8 cellular contexts compared by ENCODE assay signal in genomic region chr16:29804020-29804419, GRCh38. TPM values are rescaled to one million over a fixed set of nuclear protein-coding genes. Genes with fewer than 3 reads are reported as not detected.
DNase-seq lines count a peak whose midpoint lies in the region; ATAC-seq, FAIRE-seq and TF ChIP-seq lines count a peak whose summit lies in the region.

No MANE protein-coding gene starts in this region.

- SMC1A ChIA-PET in GM12878 (lab: Charles Lee; ENCODE audit: uncharacterized antibody, unreplicated experiment), result interaction anchor here (0.6 to 4.6 kb wide), 10 partner anchors 11 to 81 kb away, joined by 3 to 38 read pairs (median 4); partner anchors contain the start of genes KIF22, MVP and PAGR1

- H3K4me1 ChIP-seq in ACC112 (ENCODE audit: control insufficient read depth, insufficient read depth, low read length, unreplicated experiment) (peaks cover 19% of the 10 kb centered on the region), HUES48 (ENCODE audit: control insufficient read depth, insufficient read depth, low read length) (peaks cover 21% of the 10 kb centered on the region), GM12878 (ENCODE audit: control insufficient read depth, insufficient read depth, low read length) (peaks cover 13% of the 10 kb centered on the region)

- H3K36me3 ChIP-seq in ACC112 (ENCODE audit: insufficient read depth, low read length) (peaks cover 20% of the 10 kb centered on the region; the same call in 1 of the 2 replicates), HUES48 (ENCODE audit: control insufficient read depth, insufficient read depth, low read length) (peaks cover 60% of the 10 kb centered on the region), GM12878 (ENCODE audit: control insufficient read depth in 2 of 2, insufficient read depth in 2 of 2, low read length in 1 of 2) (peaks cover 25 to 36% of the 10 kb centered on the region in 2 experiments)

- H3K27ac ChIP-seq in ACC112 (ENCODE audit: low read depth, low read length), result peak overlapping the region; percentile 81
- H3K27ac ChIP-seq in HUES48 (ENCODE audit: low read depth, low read length), result peak overlapping the region; percentile 36
- peak overlapping the region; percentile 91 for H3K27ac ChIP-seq in GM12878 (ENCODE audit: control insufficient read depth, insufficient read depth)

- no peak for FAIRE-seq in GM12878 (lab: Jason Lieb, UNC)
- no peak for FAIRE-seq in H54 (lab: Jason Lieb, UNC)

- POLR2A ChIA-PET in GM12878 (lab: Charles Lee), result interaction anchor here (0.8 to 2.1 kb wide), 8 partner anchors 9 to 169 kb away, joined by 3 to 24 read pairs (median 6); partner anchors contain the start of genes KIF22, MVP and TAOK2
- POLR2A ChIA-PET in naive thymus-derived CD8-positive, alpha-beta T cell (lab: Charles Lee), result interaction anchor here (0.6 to 11.2 kb wide), 18 partner anchors 9 to 730 kb away, joined by 3 to 240 read pairs (median 9); partner anchors contain the start of genes C16orf54, KIF22, MVP and PAGR1

- no peak for TF ChIP-seq EP300 in GM12878 (IDR thresholded peaks at IDR 0.05; ENCODE audit: borderline replicate concordance in 1 of 2, control insufficient read depth in 1 of 2, low read depth in 2 of 2, low read length in 2 of 2)

- no peaks in the 10 kb centered on the region for H3K9me3 ChIP-seq in HUES48 (ENCODE audit: control insufficient read depth, insufficient read depth, low read length)
- no peaks in the 10 kb centered on the region for H3K9me3 ChIP-seq in GM12878 (replicated peaks; ENCODE audit: control insufficient read depth, insufficient read depth, low read length)

- peak overlapping the region; percentile 86 for H3K4me3 ChIP-seq in ACC112 (ENCODE audit: low read depth, low read length)
- H3K4me3 ChIP-seq in HUES48 (ENCODE audit: low read depth, low read length), result peak overlapping the region; percentile 72; the same call in 1 of the 2 replicates
- H3K4me3 ChIP-seq in GM12878, result peak overlapping the region; percentile 73; the same call in 1 of the 2 replicates

- in situ Hi-C loops in GM12878 (cut with MboI), result no loop called here
- in situ Hi-C loops in KBM-7 (cut with MboI; ENCODE audit: low pct_unique_long_range_greater_than_20kb, low sequenced_read_pairs), result no loop called here

- H3K27ac Mint-ChIP-seq in naive thymus-derived CD8-positive, alpha-beta T cell, result peak overlapping the region; percentile 98 to 100 (median 100)

- intact Hi-C loops in GM12878 (cut with micrococcal nuclease; ENCODE audit: unreplicated experiment), result no loop called here

- no peak for TF ChIP-seq CTCF in GM12878 (IDR thresholded peaks at IDR 0.05 in 2 of 3, conservative IDR thresholded peaks at IDR 0.05 in 1 of 3; ENCODE audit: control insufficient read depth in 2 of 3, extremely low read depth in 1 of 3, insufficient read depth in 1 of 3, low read depth in 3 of 3, low read length in 3 of 3)

- peaks cover 0 to 1% (median 0%) of the 10 kb centered on the region in 5 donors for H3K27me3 Mint-ChIP-seq in naive thymus-derived CD8-positive, alpha-beta T cell

- RAD21 ChIA-PET in GM12878 (lab: Charles Lee; ENCODE audit: unreplicated experiment), result interaction anchor here (0.8 to 1.4 kb wide), 5 partner anchors 12 to 72 kb away, joined by 3 to 5 read pairs (median 4); partner anchors contain the start of genes KIF22 and PAGR1

- TF ChIP-seq POLR2A in GM12878 (IDR thresholded peaks at IDR 0.05; ENCODE audit: low read depth, low read length), result no peak
- TF ChIP-seq POLR2A in H54 (IDR thresholded peaks at IDR 0.05; ENCODE audit: low read depth, low read length), result no peak

- H3K27me3 ChIP-seq in ACC112 (ENCODE audit: insufficient read depth, low read length) (no peaks in the 10 kb centered on the region), HUES48 (ENCODE audit: control insufficient read depth, insufficient read depth, low read length) (no peaks in the 10 kb centered on the region), GM12878 (replicated peaks in 1 of 2; ENCODE audit: control insufficient read depth in 2 of 2, insufficient read depth in 2 of 2, low read length in 1 of 2) (no peaks in the 10 kb centered on the region)

- BruUV-seq in GM12878 (replicated peaks; lab: Mats Ljungman, UMichigan), result no TSS peak

- H3K36me3 Mint-ChIP-seq in naive thymus-derived CD8-positive, alpha-beta T cell, result peaks cover 0 to 38% (median 8%) of the 10 kb centered on the region in 3 donors

- DNase-seq in GM12878 (ENCODE audit: low read depth, low spot score) (no peak), H4 (ENCODE audit: low spot score) (no peak), KBM-7 (no peak), H54 (ENCODE audit: insufficient read length, low spot score) (no peak), GDM1 (lab: John Stamatoyannopoulos, UW) (no peak)
- no peak for DNase-seq in naive thymus-derived CD8-positive, alpha-beta T cell

- CTCF ChIA-PET in GM12878 (lab: Yijun Ruan, JAX), result interaction anchor here (0.5 to 2.9 kb wide), 10 partner anchors 12 to 169 kb away, joined by 3 to 24 read pairs (median 6); partner anchors contain the start of genes KIF22, MVP and PAGR1

- peak overlapping the region; percentile 85 for H3K4me2 ChIP-seq in GM12878 (ENCODE audit: control insufficient read depth, insufficient read depth)

- H3K79me2 ChIP-seq in ACC112 (ENCODE audit: control insufficient read depth, insufficient read depth, low read length, unreplicated experiment) (peaks cover 10% of the 10 kb centered on the region), GM12878 (ENCODE audit: control insufficient read depth, insufficient read depth, low read length) (peaks cover 27% of the 10 kb centered on the region)

- H3K4me1 Mint-ChIP-seq in naive thymus-derived CD8-positive, alpha-beta T cell, result peaks cover 18 to 38% (median 31%) of the 10 kb centered on the region in 4 donors

- WGBS in GM12878 (ENCODE audit: insufficient coverage, insufficient replicate concordance, low lambda C conversion rate, missing lambda C conversion rate), result 37% methylated on average over 8 of the region's 8 CpGs

- no peaks in the 10 kb centered on the region for H3K9me3 Mint-ChIP-seq in naive thymus-derived CD8-positive, alpha-beta T cell

- no peaks in the 10 kb centered on the region for H4K20me1 ChIP-seq in GM12878 (ENCODE audit: control insufficient read depth, insufficient read depth)

- ATAC-seq in GM12878, result no peak
- ATAC-seq in naive thymus-derived CD8-positive, alpha-beta T cell, result no peak

- H2AFZ ChIP-seq in ACC112 (ENCODE audit: low read length, unreplicated experiment) (no peak overlapping the region), GM12878 (ENCODE audit: control insufficient read depth, low read depth, low read length) (no peak overlapping the region)

- H3K4me3 Mint-ChIP-seq in naive thymus-derived CD8-positive, alpha-beta T cell, result peak overlapping the region; percentile 87 to 100 (median 99)

- H3K9ac ChIP-seq in HUES48 (ENCODE audit: low read depth, low read length) (no peak overlapping the region), GM12878 (ENCODE audit: control insufficient read depth, insufficient read depth, low read length) (peak overlapping the region; percentile 92; the same call in 1 of the 2 replicates)

- TF ChIP-seq RAD21 in GM12878 (IDR thresholded peaks at IDR 0.05; ENCODE audit: insufficient read depth, low read depth, low read length), result no peak

RNA-seq across cellular contexts. Expression of gene MAZ, which starts 2.3 kb away (rescaled TPM):
- 33.0 and 41.7 TPM in 2 replicates for total RNA-seq in GM12878 (2013; cell fraction: nucleolus; rRNA removed)
- total RNA-seq in GM12878 (2014; rRNA removed) (184 and 202 TPM in 2 replicates), GM12878 (2014; rRNA removed; fragmentation: Illumina TruSeq; extraction: Trizol) (142 and 158 TPM in 2 replicates), GM12878 (2021) (305 and 309 TPM in 2 replicates)
- 63.0 TPM for polyA plus RNA-seq in GM12878 (2011; ENCODE audit: low read depth)
- polyA plus RNA-seq in GM12878 (2011; rRNA removed) (57.5 and 100 TPM in 2 replicates), GM12878 (2014; fragmentation: Illumina TruSeq; extraction: Trizol) (105 and 184 TPM in 2 replicates), GM12878 (2014; fragmentation: Nextera tagmentation; extraction: Ambion mirVana) (10 to 100 TPM; 23.9 to 31.4 TPM), GM12878 (2014; rRNA removed) (132 and 171 TPM in 2 replicates), GM12878 (2016; fragmentation: Nextera tagmentation; extraction: Ambion mirVana) (10 to 100 TPM; 45.1 to 48.9 TPM)
- polyA plus RNA-seq in GM12878 (2011; cell fraction: cytosol; rRNA removed), result 148 and 190 TPM in 2 replicates
- polyA plus RNA-seq in GM12878 (2011; cell fraction: nucleus; rRNA removed), result 285 and 333 TPM in 2 replicates
- 205 and 242 TPM in 2 replicates for polyA plus RNA-seq in GM12878 (2012)
- polyA minus RNA-seq in GM12878 (2011; rRNA and poly(A)+ RNA removed), result 250 and 328 TPM in 2 replicates
- polyA minus RNA-seq in GM12878 (2011; cell fraction: cytosol; rRNA and poly(A)+ RNA removed), result 158 and 164 TPM in 2 replicates
- 42.4 and 67.7 TPM in 2 replicates for polyA minus RNA-seq in GM12878 (2011; cell fraction: nucleus; rRNA and poly(A)+ RNA removed)
- 100 to 1,000 TPM; 278 to 282 TPM for total RNA-seq in naive thymus-derived CD8-positive, alpha-beta T cell
- 10 to 100 TPM; 50.3 to 74.6 (median 58.8) TPM for polyA plus RNA-seq in naive thymus-derived CD8-positive, alpha-beta T cell
- total RNA-seq in H4 (2014; rRNA removed; shearing (Covaris generic)), result 84.6 and 135 TPM in 2 replicates

RNA-seq across cellular contexts. Expression of gene PRRT2, which starts 8.0 kb away (rescaled TPM):
- total RNA-seq in GM12878 (2013; cell fraction: nucleolus; rRNA removed), result 3.0 and 3.8 TPM in 2 replicates
- total RNA-seq in GM12878 (2014; rRNA removed) (not detected in 2 replicates), GM12878 (2014; rRNA removed; fragmentation: Illumina TruSeq; extraction: Trizol) (0.09 TPM in 1 of 2 replicates, not detected in the other), GM12878 (2021) (0.35 and 0.49 TPM in 2 replicates)
- polyA plus RNA-seq in GM12878 (2011; ENCODE audit: low read depth), result 0.13 TPM
- polyA plus RNA-seq in GM12878 (2011; rRNA removed) (0.10 and 0.12 TPM in 2 replicates), GM12878 (2014; fragmentation: Illumina TruSeq; extraction: Trizol) (0.16 TPM in 1 of 2 replicates, not detected in the other), GM12878 (2014; fragmentation: Nextera tagmentation; extraction: Ambion mirVana) (not detected), GM12878 (2014; rRNA removed) (0.12 and 0.22 TPM in 2 replicates), GM12878 (2016; fragmentation: Nextera tagmentation; extraction: Ambion mirVana) (under 1 TPM; 0.08 to 0.11 TPM)
- polyA plus RNA-seq in GM12878 (2011; cell fraction: cytosol; rRNA removed), result 0.12 and 0.13 TPM in 2 replicates
- polyA plus RNA-seq in GM12878 (2011; cell fraction: nucleus; rRNA removed), result 3.2 and 3.5 TPM in 2 replicates
- polyA plus RNA-seq in GM12878 (2012), result 0.63 and 0.68 TPM in 2 replicates
- 0.07 and 0.46 TPM in 2 replicates for polyA minus RNA-seq in GM12878 (2011; rRNA and poly(A)+ RNA removed)
- polyA minus RNA-seq in GM12878 (2011; cell fraction: cytosol; rRNA and poly(A)+ RNA removed), result not detected in 2 replicates
- 0.48 and 1.1 TPM in 2 replicates for polyA minus RNA-seq in GM12878 (2011; cell fraction: nucleus; rRNA and poly(A)+ RNA removed)
- 1 to 10 TPM; 1.5 to 1.6 TPM for total RNA-seq in naive thymus-derived CD8-positive, alpha-beta T cell
- under 1 TPM in 2 of 3 donors, not detected in 1; 0.14 to 0.21 TPM for polyA plus RNA-seq in naive thymus-derived CD8-positive, alpha-beta T cell
- 0.14 and 1.0 TPM in 2 replicates for total RNA-seq in H4 (2014; rRNA removed; shearing (Covaris generic))

RNA-seq across cellular contexts. Expression of gene PAGR1, which starts 11.9 kb away (rescaled TPM):
- 18.3 and 23.4 TPM in 2 replicates for total RNA-seq in GM12878 (2013; cell fraction: nucleolus; rRNA removed)
- total RNA-seq in GM12878 (2014; rRNA removed), result 31.5 and 33.4 TPM in 2 replicates
- total RNA-seq in GM12878 (2014; rRNA removed; fragmentation: Illumina TruSeq; extraction: Trizol), result 15.0 and 19.6 TPM in 2 replicates
- 26.5 and 27.2 TPM in 2 replicates for total RNA-seq in GM12878 (2021)
- 8.9 TPM for polyA plus RNA-seq in GM12878 (2011; ENCODE audit: low read depth)
- 14.9 and 16.0 TPM in 2 replicates for polyA plus RNA-seq in GM12878 (2011; rRNA removed)
- 20.7 and 21.3 TPM in 2 replicates for polyA plus RNA-seq in GM12878 (2011; cell fraction: cytosol; rRNA removed)
- polyA plus RNA-seq in GM12878 (2011; cell fraction: nucleus; rRNA removed), result 10.5 and 13.7 TPM in 2 replicates
- 19.7 and 20.0 TPM in 2 replicates for polyA plus RNA-seq in GM12878 (2012)
- polyA plus RNA-seq in GM12878 (2014; fragmentation: Illumina TruSeq; extraction: Trizol), result 4.4 and 11.5 TPM in 2 replicates
- polyA plus RNA-seq in GM12878 (2014; fragmentation: Nextera tagmentation; extraction: Ambion mirVana), result 1 to 10 TPM; 1.1 to 5.5 TPM
- polyA plus RNA-seq in GM12878 (2014; rRNA removed), result 29.6 and 34.5 TPM in 2 replicates
- 10 to 100 TPM; 44.6 to 57.7 TPM for polyA plus RNA-seq in GM12878 (2016; fragmentation: Nextera tagmentation; extraction: Ambion mirVana)
- 2.5 and 5.9 TPM in 2 replicates for polyA minus RNA-seq in GM12878 (2011; rRNA and poly(A)+ RNA removed)
- polyA minus RNA-seq in GM12878 (2011; cell fraction: cytosol; rRNA and poly(A)+ RNA removed), result 5.0 and 8.2 TPM in 2 replicates
- polyA minus RNA-seq in GM12878 (2011; cell fraction: nucleus; rRNA and poly(A)+ RNA removed), result 6.3 and 9.0 TPM in 2 replicates
- total RNA-seq in naive thymus-derived CD8-positive, alpha-beta T cell, result 10 to 100 TPM; 31.3 to 35.9 TPM
- 10 to 100 TPM; 51.4 to 57.5 (median 55.5) TPM for polyA plus RNA-seq in naive thymus-derived CD8-positive, alpha-beta T cell
- total RNA-seq in H4 (2014; rRNA removed; shearing (Covaris generic)), result 43.4 and 46.3 TPM in 2 replicates

RNA-seq across cellular contexts. Expression of gene KIF22, which starts 13.5 kb away (rescaled TPM):
- 88.5 and 96.1 TPM in 2 replicates for total RNA-seq in GM12878 (2013; cell fraction: nucleolus; rRNA removed)
- total RNA-seq in GM12878 (2014; rRNA removed) (137 and 143 TPM in 2 replicates), GM12878 (2014; rRNA removed; fragmentation: Illumina TruSeq; extraction: Trizol) (92.6 and 94.3 TPM in 2 replicates), GM12878 (2021) (127 TPM in 2 replicates)
- polyA plus RNA-seq in GM12878 (2011; ENCODE audit: low read depth), result 35.8 TPM
- polyA plus RNA-seq in GM12878 (2011; rRNA removed) (122 and 158 TPM in 2 replicates), GM12878 (2014; fragmentation: Illumina TruSeq; extraction: Trizol) (115 and 116 TPM in 2 replicates), GM12878 (2014; fragmentation: Nextera tagmentation; extraction: Ambion mirVana) (10 to 100 TPM in 1 of 2 experiments, 1 to 10 TPM in 1; 7.6 to 16.9 TPM), GM12878 (2014; rRNA removed) (142 and 143 TPM in 2 replicates), GM12878 (2016; fragmentation: Nextera tagmentation; extraction: Ambion mirVana) (100 to 1,000 TPM; 156 TPM)
- 173 and 186 TPM in 2 replicates for polyA plus RNA-seq in GM12878 (2011; cell fraction: cytosol; rRNA removed)
- 349 and 382 TPM in 2 replicates for polyA plus RNA-seq in GM12878 (2011; cell fraction: nucleus; rRNA removed)
- polyA plus RNA-seq in GM12878 (2012), result 59.1 and 59.2 TPM in 2 replicates
- polyA minus RNA-seq in GM12878 (2011; rRNA and poly(A)+ RNA removed), result 174 and 238 TPM in 2 replicates
- polyA minus RNA-seq in GM12878 (2011; cell fraction: cytosol; rRNA and poly(A)+ RNA removed), result 71.2 and 87.7 TPM in 2 replicates
- 141 and 193 TPM in 2 replicates for polyA minus RNA-seq in GM12878 (2011; cell fraction: nucleus; rRNA and poly(A)+ RNA removed)
- 10 to 100 TPM; 79.6 to 84.6 TPM for total RNA-seq in naive thymus-derived CD8-positive, alpha-beta T cell
- 10 to 100 TPM; 36.9 to 45.4 (median 39.6) TPM for polyA plus RNA-seq in naive thymus-derived CD8-positive, alpha-beta T cell
- 60.9 and 72.7 TPM in 2 replicates for total RNA-seq in H4 (2014; rRNA removed; shearing (Covaris generic))

RNA-seq across cellular contexts. Expression of gene MVP, which starts 16.2 kb away (rescaled TPM):
- 84.4 and 84.6 TPM in 2 replicates for total RNA-seq in GM12878 (2013; cell fraction: nucleolus; rRNA removed)
- total RNA-seq in GM12878 (2014; rRNA removed), result 60.2 and 67.9 TPM in 2 replicates
- total RNA-seq in GM12878 (2014; rRNA removed; fragmentation: Illumina TruSeq; extraction: Trizol), result 28.1 and 28.9 TPM in 2 replicates
- 62.5 and 62.7 TPM in 2 replicates for total RNA-seq in GM12878 (2021)
- 32.9 TPM for polyA plus RNA-seq in GM12878 (2011; ENCODE audit: low read depth)
- 26.8 and 74.2 TPM in 2 replicates for polyA plus RNA-seq in GM12878 (2011; rRNA removed)
- polyA plus RNA-seq in GM12878 (2011; cell fraction: cytosol; rRNA removed), result 59.9 and 79.0 TPM in 2 replicates
- polyA plus RNA-seq in GM12878 (2011; cell fraction: nucleus; rRNA removed), result 152 and 155 TPM in 2 replicates
- polyA plus RNA-seq in GM12878 (2012), result 54.3 and 57.3 TPM in 2 replicates
- polyA plus RNA-seq in GM12878 (2014; fragmentation: Illumina TruSeq; extraction: Trizol), result 18.5 and 37.3 TPM in 2 replicates
- polyA plus RNA-seq in GM12878 (2014; fragmentation: Nextera tagmentation; extraction: Ambion mirVana), result 1 to 10 TPM in 1 of 2 experiments, under 1 TPM in 1; 0.98 to 1.2 TPM
- 46.7 and 56.9 TPM in 2 replicates for polyA plus RNA-seq in GM12878 (2014; rRNA removed)
- 10 to 100 TPM; 63.5 to 64.6 TPM for polyA plus RNA-seq in GM12878 (2016; fragmentation: Nextera tagmentation; extraction: Ambion mirVana)
- polyA minus RNA-seq in GM12878 (2011; rRNA and poly(A)+ RNA removed), result 183 and 191 TPM in 2 replicates
- 59.3 and 71.4 TPM in 2 replicates for polyA minus RNA-seq in GM12878 (2011; cell fraction: cytosol; rRNA and poly(A)+ RNA removed)
- polyA minus RNA-seq in GM12878 (2011; cell fraction: nucleus; rRNA and poly(A)+ RNA removed), result 47.4 and 71.8 TPM in 2 replicates
- total RNA-seq in naive thymus-derived CD8-positive, alpha-beta T cell, result 100 to 1,000 TPM; 123 to 132 TPM
- 100 to 1,000 TPM; 120 to 160 (median 134) TPM for polyA plus RNA-seq in naive thymus-derived CD8-positive, alpha-beta T cell
- 83.0 and 87.2 TPM in 2 replicates for total RNA-seq in H4 (2014; rRNA removed; shearing (Covaris generic))

Comparison
In these comparisons a context has a peak if more than half of its experiments do, and no peak if none do; other contexts are left out.
1. H3K27ac ChIP-seq: peak in every context shown above with its lines; median percentile 91 in GM12878; 81 in ACC112; 36 in HUES48.